ENCODE assay signal across 2 cellular contexts in the genomic region with DNA sequence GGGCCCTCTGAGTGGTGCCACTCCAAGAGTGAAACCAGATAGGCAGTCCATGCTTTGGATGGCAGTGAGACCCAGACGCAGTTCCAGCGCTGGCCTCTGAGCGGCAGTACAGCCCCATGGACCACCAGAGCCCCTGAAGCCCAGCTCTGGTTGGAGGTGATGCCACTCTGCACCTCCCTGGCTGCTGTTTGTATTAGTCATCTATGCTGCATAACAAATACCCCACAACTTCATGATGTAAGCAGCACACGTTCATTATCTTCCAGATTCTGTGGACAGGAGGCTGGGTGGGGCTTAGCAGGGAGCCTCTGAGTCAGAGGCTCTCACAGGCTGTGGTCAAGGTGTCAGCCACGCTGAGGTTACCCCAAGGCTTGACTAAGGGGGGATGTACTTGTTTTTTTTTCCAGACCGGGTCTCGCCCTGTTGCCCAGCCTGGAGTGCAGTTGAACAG.
A peak's percentile ranks its signal among the peaks of the same experiment; 100 is the strongest.
TF ChIP-seq lines count a peak whose summit lies in the region.

No MANE protein-coding gene starts in this region.

TF ChIP-seq in IMR-90, 13 proteins besides CTCF, POLR2A, EP300 and RAD21:
- TF ChIP-seq FOS (IDR thresholded peaks at IDR 0.05; ENCODE audit: low read depth, low read length), result peak; percentile 37; the same call in 1 of the 2 replicates
- no peak for TF ChIP-seq NFE2L2 (IDR thresholded peaks at IDR 0.05; ENCODE audit: low read depth, low read length)
- TF ChIP-seq RCOR1 (IDR thresholded peaks at IDR 0.05; ENCODE audit: insufficient replicate concordance, low read length), result peak; percentile 97
- TF ChIP-seq SMC3 (IDR thresholded peaks at IDR 0.05; ENCODE audit: low read depth, low read length), result peak; percentile 79
- TF ChIP-seq MXI1 (IDR thresholded peaks at IDR 0.05; ENCODE audit: borderline replicate concordance, low read depth, low read length), result no peak
- TF ChIP-seq BHLHE40 (IDR thresholded peaks at IDR 0.05; ENCODE audit: low read depth, low read length), result 0 out of 2 replicates have a peak, but pooled peaks have one; percentile 15
- TF ChIP-seq CHD1 (IDR thresholded peaks at IDR 0.05; ENCODE audit: low read depth, low read length), result no peak

TF ChIP-seq in SK-N-SH treated with all-trans-retinoic acid at 6 μM for 48 hours, 23 proteins besides CTCF, POLR2A, EP300 and RAD21:
- no peak for TF ChIP-seq ARNTL (CRISPR knock-in tag; IDR thresholded peaks at IDR 0.05; ENCODE audit: borderline replicate concordance, low read depth)
TF ChIP-seq in SK-N-SH treated with all-trans-retinoic acid at 6 μM for 48 hours: peak in this region for 0.
